ENCODE assay signal across 17 cellular contexts in the genomic region with DNA sequence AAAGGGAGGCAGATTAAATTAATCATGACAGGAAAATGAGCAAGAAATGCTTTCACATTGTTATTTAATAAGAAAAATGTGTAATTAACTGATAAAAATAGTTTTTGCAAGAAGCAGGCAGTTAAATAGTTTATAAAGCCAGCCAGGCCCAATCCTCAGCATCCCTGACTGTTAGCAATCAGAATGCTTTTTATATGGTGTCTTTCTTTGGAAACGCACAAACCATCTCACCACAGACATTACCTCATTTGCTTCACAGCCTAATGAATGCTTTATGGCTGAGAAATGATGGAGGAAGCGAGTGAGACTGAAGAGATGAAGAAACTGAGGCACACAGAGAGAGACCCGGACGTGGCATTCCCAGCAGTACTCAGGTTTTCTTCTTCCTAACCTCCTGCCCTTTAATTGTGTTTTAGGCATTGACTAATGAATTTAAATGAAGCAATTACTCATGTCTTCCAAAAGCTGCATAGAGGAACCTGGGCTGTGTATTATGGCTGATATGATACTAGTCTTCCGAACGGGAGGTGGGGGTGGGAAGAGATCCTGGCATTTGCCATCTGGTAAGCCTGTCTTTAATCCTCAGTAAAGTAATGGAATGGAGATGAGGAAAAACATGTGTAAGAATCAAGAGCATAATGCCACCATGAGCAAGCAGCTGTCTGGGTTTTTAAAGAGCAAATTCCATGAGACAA.
"Had no signal": no experiment of that assay in that cellular context is flagged by ENCODE, and none has a peak within 500 bp of the region (broad histone marks: within the 10 kb centered on the region; RNA-seq: fewer than 3 reads in every experiment).

No MANE protein-coding gene starts in this region.

- H3K9me3 ChIP-seq: ovary, vagina had no signal

- H3K4me3 ChIP-seq: lung, ovary, tibial nerve, vagina had no signal

- ATAC-seq: activated CD8-positive, alpha-beta T cell treated with anti-CD3 and anti-CD28 coated beads for 36 hours; activated T-cell treated with anti-CD3 and anti-CD28 coated beads, Interleukin-2, amount 50 U/mL, for 4 hours; stimulated activated memory B cell treated with anti-CD40 and anti-IgM and Interleukin-4, amounts not matched to agents 10 μg/mL and 1 μg/mL and 100 μg/mL, for 72 hours had no signal

- H3K4me1 ChIP-seq: tibial nerve, vagina had no signal

- H3K36me3 ChIP-seq: brain microvascular endothelial cell, ovary, tibial nerve, vagina had no signal

- DNase-seq: activated B cell treated with CpG ODN at 0.5 μM for 24 hours; activated CD4-positive, alpha-beta T cell treated with anti-CD3 and anti-CD28 coated beads for 48 hours; activated CD8-positive, alpha-beta T cell treated with anti-CD3 and anti-CD28 coated beads for 36 hours; activated effector memory CD4-positive, alpha-beta T cell treated with Interleukin-2 at 50 U/mL for 16 hours; activated T-cell treated with anti-CD3 and anti-CD28 coated beads, Interleukin-2, amount 50 U/mL, for 4 hours; amniotic stem cell; brain microvascular endothelial cell; cortex of kidney; effector CD8-positive, alpha-beta T cell; immature natural killer cell; ovary; stimulated activated CD4-positive, alpha-beta T cell treated with anti-CD3 and anti-CD28 coated beads, Interleukin-2, amount 100 ng/mL, for 48 hours; T-helper 2 cell had no signal

- H3K27me3 ChIP-seq: brain microvascular endothelial cell, ovary, tibial nerve, vagina had no signal

- H3K27ac ChIP-seq: brain microvascular endothelial cell, ovary, tibial nerve, vagina had no signal
